ENCODE assay signal across 11 cellular contexts in genomic region chr12:111322336-111323250, GRCh38. TPM values are rescaled to one million over a fixed set of nuclear protein-coding genes. Genes with fewer than 3 reads are reported as not detected.
DNase-seq lines count a peak whose midpoint lies in the region; ATAC-seq and TF ChIP-seq lines count a peak whose summit lies in the region.
"Had no signal": no experiment of that assay in that cellular context is flagged by ENCODE, and none has a peak within 500 bp of the region (broad histone marks: within the 10 kb centered on the region; RNA-seq: fewer than 3 reads in every experiment).

No MANE protein-coding gene starts in this region.

- peaks cover 4% of the 10 kb centered on the region for H3K27me3 Mint-ChIP-seq in T-helper 17 cell
- H3K27me3 Mint-ChIP-seq in mesothelial cell of epicardium (ENCODE audit: low read depth), result no peaks in the 10 kb centered on the region
- H3K27me3 Mint-ChIP-seq: activated naive CD8-positive, alpha-beta T cell treated with anti-CD3 and anti-CD28 coated beads, Interleukin-2, amount 10 ng/mL, durations not matched to agents 7 days and 5 days had no signal

- H3K4me3 Mint-ChIP-seq in T-helper 17 cell (no peak overlapping the region), mesothelial cell of epicardium (no peak overlapping the region)
- H3K4me3 Mint-ChIP-seq: activated naive CD8-positive, alpha-beta T cell treated with anti-CD3 and anti-CD28 coated beads, Interleukin-2, amount 10 ng/mL, durations not matched to agents 7 days and 5 days had no signal

- ATAC-seq in T-helper 17 cell (no peak), GM19463 (IDR thresholded peaks at IDR 0.05; ENCODE audit: unreplicated experiment) (no peak)

- H3K27ac Mint-ChIP-seq in T-helper 17 cell (no peak overlapping the region), mesothelial cell of epicardium (no peak overlapping the region)
- H3K27ac Mint-ChIP-seq: activated naive CD8-positive, alpha-beta T cell treated with anti-CD3 and anti-CD28 coated beads, Interleukin-2, amount 10 ng/mL, durations not matched to agents 7 days and 5 days had no signal

- H3K4me1 Mint-ChIP-seq in T-helper 17 cell, result no peaks in the 10 kb centered on the region
- H3K4me1 Mint-ChIP-seq in mesothelial cell of epicardium, result no peaks in the 10 kb centered on the region
- H3K4me1 Mint-ChIP-seq: activated naive CD8-positive, alpha-beta T cell treated with anti-CD3 and anti-CD28 coated beads, Interleukin-2, amount 10 ng/mL, durations not matched to agents 7 days and 5 days had no signal

- no peaks in the 10 kb centered on the region for H3K36me3 Mint-ChIP-seq in T-helper 17 cell (ENCODE audit: low read depth)
- peaks cover 3% of the 10 kb centered on the region for H3K36me3 Mint-ChIP-seq in mesothelial cell of epicardium
- H3K36me3 Mint-ChIP-seq: activated naive CD8-positive, alpha-beta T cell treated with anti-CD3 and anti-CD28 coated beads, Interleukin-2, amount 10 ng/mL, durations not matched to agents 7 days and 5 days had no signal

- DNase-seq in COR-L47 (lab: John Stamatoyannopoulos, UW) (peak; percentile 96), M059J (ENCODE audit: low read depth) (peak; percentile 84), anterior cingulate cortex (lab: John Stamatoyannopoulos, UW) (peak in 47 of 58 donors; percentile 1 to 76 (median 23)), midbrain (lab: John Stamatoyannopoulos, UW) (peak; percentile 38), T-helper 17 cell (no peak), mesothelial cell of epicardium (ENCODE audit: low spot score in 2 of 2, unreplicated experiment in 2 of 2) (no peak)
- DNase-seq in activated T-cell treated with anti-CD3 and anti-CD28 coated beads, Interleukin-2, amount 50 U/mL, for 1 hour, result no peak
- DNase-seq: activated naive CD8-positive, alpha-beta T cell treated with anti-CD3 and anti-CD28 coated beads, Interleukin-2, amount 10 ng/mL, durations not matched to agents 7 days and 5 days; KG1; NCI-H2227 treated with DMSO at 0.1 percent for 48 hours had no signal

- no peaks in the 10 kb centered on the region for H3K9me3 Mint-ChIP-seq in mesothelial cell of epicardium
- H3K9me3 Mint-ChIP-seq: activated naive CD8-positive, alpha-beta T cell treated with anti-CD3 and anti-CD28 coated beads, Interleukin-2, amount 10 ng/mL, durations not matched to agents 7 days and 5 days had no signal

- H3K9me3 ChIP-seq in T-helper 17 cell (ENCODE audit: control insufficient read depth, low read length, poor library complexity, severe bottlenecking), result no peaks in the 10 kb centered on the region

- no peak for TF ChIP-seq CTCF in mesothelial cell of epicardium (IDR thresholded peaks at IDR 0.05; ENCODE audit: unreplicated experiment)

RNA-seq across cellular contexts. Expression of gene PHETA1, which starts 46.3 kb away (rescaled TPM):
- total RNA-seq in M059J (2014; rRNA removed; shearing (Covaris generic)), result 2.3 and 3.9 TPM in 2 replicates
- total RNA-seq in T-helper 17 cell (1 to 10 TPM; 2.1 to 2.5 TPM), mesothelial cell of epicardium (13.8 to 18.2 TPM (median 16.1 TPM) in 3 replicates)

Comparison
In these comparisons a context has a peak if more than half of its experiments do, and no peak if none do; other contexts are left out.
1. DNase-seq: peak in COR-L47 (single experiment), M059J (single experiment), anterior cingulate cortex (47 of 58) and midbrain (single experiment); none in activated T-cell treated with anti-CD3 and anti-CD28 coated beads, Interleukin-2, amount 50 U/mL, for 1 hour (single experiment), T-helper 17 cell (0 of 3) and mesothelial cell of epicardium (0 of 2).